ENCODE assay signal across 8 cellular contexts in genomic region chr13:51585696-51586095, GRCh38. TPM values are rescaled to one million over a fixed set of nuclear protein-coding genes. Genes with fewer than 3 reads are reported as not detected.
DNase-seq lines count a peak whose midpoint lies in the region; ATAC-seq, FAIRE-seq and TF ChIP-seq lines count a peak whose summit lies in the region.

No MANE protein-coding gene starts in this region.

- peak; percentile 55 for FAIRE-seq in RCC 7860 (lab: Jason Lieb, UNC)

- peak overlapping the region; percentile 83 to 98 for H3K4me3 ChIP-seq in SK-N-SH (ENCODE audit: low read depth in 2 of 2, low read length in 1 of 2)
- peak overlapping the region; percentile 97 for H3K4me3 ChIP-seq in parathyroid adenoma (ENCODE audit: low read depth, low read length)

- peaks cover 63% of the 10 kb centered on the region for H3K79me2 ChIP-seq in SK-N-SH (ENCODE audit: insufficient read depth)
- H3K79me2 ChIP-seq in parathyroid adenoma: peaks cover 8% of the 10 kb centered on the region

- H3K4me2 ChIP-seq in SK-N-SH: peak overlapping the region; percentile 79
- H3K4me2 ChIP-seq in parathyroid adenoma (ENCODE audit: low read length): peak overlapping the region; percentile 81

- peak overlapping the region; percentile 45 for H2AFZ ChIP-seq in SK-N-SH (ENCODE audit: low read depth)
- H2AFZ ChIP-seq in parathyroid adenoma: peak overlapping the region; percentile 80

- no peak for TF ChIP-seq CTCF in SK-N-SH (IDR thresholded peaks at IDR 0.05)
- no peak for TF ChIP-seq CTCF in parathyroid adenoma (IDR thresholded peaks at IDR 0.05)

- H3K27me3 ChIP-seq in SK-N-SH (ENCODE audit: insufficient read depth) (no peaks in the 10 kb centered on the region), parathyroid adenoma (ENCODE audit: control insufficient read depth, insufficient read depth, low read length) (no peaks in the 10 kb centered on the region)

- H3K9me3 ChIP-seq in SK-N-SH (no peaks in the 10 kb centered on the region), parathyroid adenoma (ENCODE audit: control insufficient read depth, low read length) (no peaks in the 10 kb centered on the region)

- H4K20me1 ChIP-seq in SK-N-SH (ENCODE audit: insufficient read depth): peaks cover 7% of the 10 kb centered on the region; the same call in 1 of the 2 replicates

- peak overlapping the region; percentile 86 for H3K9ac ChIP-seq in SK-N-SH
- no peak overlapping the region for H3K9ac ChIP-seq in parathyroid adenoma

- DNase-seq in SK-N-SH (no peak), RCC 7860 (ENCODE audit: low spot score) (peak; percentile 22), epithelial cell of prostate (ENCODE audit: low read depth, low spot score) (no peak), iPS-NIHi7 (ENCODE audit: extremely low spot score) (no peak)

- H3K36me3 ChIP-seq in SK-N-SH (replicated peaks in 1 of 2; ENCODE audit: control insufficient read depth in 1 of 2, insufficient read depth in 2 of 2, low read length in 1 of 2): peaks cover 0 to 4% of the 10 kb centered on the region in 2 experiments
- no peaks in the 10 kb centered on the region for H3K36me3 ChIP-seq in parathyroid adenoma (ENCODE audit: control insufficient read depth, insufficient read depth, low read length)

- CTCF ChIA-PET in SK-N-SH (lab: Yijun Ruan, JAX): interaction anchor here (0.8 to 2.9 kb wide), 12 partner anchors 11 to 230 kb away, joined by 3 to 25 read pairs (median 4); no protein-coding TSS in a partner anchor

- H3K27ac ChIP-seq in SK-N-SH (ENCODE audit: low read depth in 2 of 2, low read length in 1 of 2) (peak overlapping the region; percentile 89 to 93; a peak in 3 of 4 replicates), epithelial cell of prostate (peak overlapping the region; percentile 98), parathyroid adenoma (peak overlapping the region; percentile 92)

- POLR2A ChIA-PET in SK-N-SH (lab: Yijun Ruan, JAX): interaction anchor here (0.8 to 3.3 kb wide), 7 partner anchors 36 to 216 kb away, joined by 3 to 31 read pairs (median 4); partner anchors contain the start of gene INTS6

- no peaks in the 10 kb centered on the region for H3K9me2 ChIP-seq in SK-N-SH

- 4% methylated on average over 4 of the region's 4 CpGs for WGBS in SK-N-SH (ENCODE audit: low lambda C conversion rate)

- ATAC-seq in SK-N-SH treated with all-trans-retinoic acid at 6 μM for 48 hours (no peak), GM18867 (IDR thresholded peaks at IDR 0.05; ENCODE audit: unreplicated experiment) (no peak), GM21619 (IDR thresholded peaks at IDR 0.05; ENCODE audit: unreplicated experiment) (no peak)

- TF ChIP-seq RAD21 in SK-N-SH (IDR thresholded peaks at IDR 0.05; ENCODE audit: low read length): no peak

- peaks cover 22% of the 10 kb centered on the region for H3F3A ChIP-seq in SK-N-SH (replicated peaks; ENCODE audit: insufficient read depth)

- TF ChIP-seq EP300 in SK-N-SH (IDR thresholded peaks at IDR 0.05; ENCODE audit: borderline replicate concordance in 1 of 2, low read depth in 1 of 2, low read length in 1 of 2): no peak

- peaks cover 19 to 32% of the 10 kb centered on the region in 2 experiments; a peak in 3 of 4 replicates for H3K4me1 ChIP-seq in SK-N-SH (ENCODE audit: control insufficient read depth in 1 of 2, insufficient read depth in 2 of 2, low read depth in 1 of 2, low read length in 1 of 2)
- H3K4me1 ChIP-seq in parathyroid adenoma: peaks cover 30% of the 10 kb centered on the region

TF ChIP-seq in SK-N-SH, 30 proteins besides CTCF, POLR2A, EP300 and RAD21:
- TF ChIP-seq MXI1 (IDR thresholded peaks at IDR 0.05; ENCODE audit: low read depth, low read length) (no peak), IRF3 (IDR thresholded peaks at IDR 0.05; ENCODE audit: low read depth, low read length) (no peak), FOSL2 (IDR thresholded peaks at IDR 0.05; ENCODE audit: borderline replicate concordance, low read depth) (peak; percentile 41; the same call in 1 of the 2 replicates), MAX (IDR thresholded peaks at IDR 0.05; ENCODE audit: low read depth) (peak; percentile 40; the same call in 1 of the 2 replicates), JUND (IDR thresholded peaks at IDR 0.05) (peak; percentile 35; the same call in 1 of the 2 replicates), TCF12 (IDR thresholded peaks at IDR 0.05) (peak; percentile 43; the same call in 1 of the 2 replicates), USF2 (IDR thresholded peaks at IDR 0.05; ENCODE audit: borderline replicate concordance, low read depth, low read length) (no peak), USF1 (IDR thresholded peaks at IDR 0.05; ENCODE audit: borderline replicate concordance, low read depth) (no peak), RFX5 (IDR thresholded peaks at IDR 0.05; ENCODE audit: low read length) (no peak)

TF ChIP-seq in SK-N-SH treated with all-trans-retinoic acid at 6 μM for 48 hours, 23 proteins besides CTCF, POLR2A, EP300 and RAD21:
- TF ChIP-seq ZFP3 (CRISPR knock-in tag; IDR thresholded peaks at IDR 0.05): no peak
- TF ChIP-seq ZC3H10 (CRISPR knock-in tag; IDR thresholded peaks at IDR 0.05): no peak
- no peak for TF ChIP-seq ZNF565 (CRISPR knock-in tag; conservative IDR thresholded peaks at IDR 0.05; ENCODE audit: low read depth)
- TF ChIP-seq TOX (CRISPR knock-in tag; IDR thresholded peaks at IDR 0.05; ENCODE audit: borderline replicate concordance): no peak
- TF ChIP-seq ZFP30 (CRISPR knock-in tag; IDR thresholded peaks at IDR 0.05): no peak
- no peak for TF ChIP-seq TSHZ2 (CRISPR knock-in tag; IDR thresholded peaks at IDR 0.05)
- TF ChIP-seq ZNF8 (CRISPR knock-in tag; IDR thresholded peaks at IDR 0.05): no peak
- no peak for TF ChIP-seq OSR1 (CRISPR knock-in tag; IDR thresholded peaks at IDR 0.05)
- no peak for TF ChIP-seq CSRNP3 (CRISPR knock-in tag; IDR thresholded peaks at IDR 0.05)
- no peak for TF ChIP-seq PPARA (CRISPR knock-in tag; IDR thresholded peaks at IDR 0.05; ENCODE audit: borderline replicate concordance)
- TF ChIP-seq ZNF70 (CRISPR knock-in tag; IDR thresholded peaks at IDR 0.05): no peak
- no peak for TF ChIP-seq ISL1 (CRISPR knock-in tag; IDR thresholded peaks at IDR 0.05)
- TF ChIP-seq TCF4 (CRISPR knock-in tag; IDR thresholded peaks at IDR 0.05; ENCODE audit: borderline replicate concordance): no peak
- no peak for TF ChIP-seq BACH2 (CRISPR knock-in tag; IDR thresholded peaks at IDR 0.05; ENCODE audit: borderline replicate concordance)
- no peak for TF ChIP-seq GLIS3 (CRISPR knock-in tag; IDR thresholded peaks at IDR 0.05)
- no peak for TF ChIP-seq RARB (CRISPR knock-in tag; IDR thresholded peaks at IDR 0.05)
- no peak for TF ChIP-seq PATZ1 (CRISPR knock-in tag; IDR thresholded peaks at IDR 0.05; ENCODE audit: borderline replicate concordance)

RNA-seq across cellular contexts. Expression of gene WDFY2, which starts 1.4 kb away (rescaled TPM):
- polyA plus RNA-seq in SK-N-SH (2012; rRNA removed): 4.1 and 5.4 TPM in 2 replicates
- polyA plus RNA-seq in SK-N-SH (2012; cell fraction: cytosol; rRNA removed): 2.6 and 2.9 TPM in 2 replicates
- 15.1 and 20.4 TPM in 2 replicates for polyA plus RNA-seq in SK-N-SH (2012; cell fraction: nucleus; rRNA removed)
